31 cellular contexts compared by ENCODE assay signal in genomic region chr21:19286901-19287300, GRCh38.
"Had no signal": no experiment of that assay in that cellular context is flagged by ENCODE, and none has a peak within 500 bp of the region (broad histone marks: within the 10 kb centered on the region; RNA-seq: fewer than 3 reads in every experiment).

No MANE protein-coding gene starts in this region.

- H3K4me1 ChIP-seq: adrenal gland, ascending aorta, body of pancreas, breast epithelium had no signal

- H3K4me3 ChIP-seq: adrenal gland, ascending aorta, body of pancreas, breast epithelium, cardiac muscle cell had no signal

- H3K36me3 ChIP-seq: adrenal gland, ascending aorta, brain microvascular endothelial cell, breast epithelium, cardiac muscle cell had no signal

- H3K27me3 ChIP-seq: adrenal gland, ascending aorta, body of pancreas, brain microvascular endothelial cell, breast epithelium, cardiac muscle cell had no signal

- H3K27ac ChIP-seq: adrenal gland, ascending aorta, body of pancreas, brain microvascular endothelial cell, breast epithelium, cardiac muscle cell had no signal

- ATAC-seq: activated naive CD4-positive, alpha-beta T cell treated with anti-CD3 and anti-CD28 coated beads, Interleukin-2, amount 50 U/mL, for 72 hours; activated naive CD8-positive, alpha-beta T cell treated with anti-CD3 and anti-CD28 coated beads, Interleukin-2, amount 50 U/mL, for 24 hours; activated T-cell treated with anti-CD3 and anti-CD28 coated beads, Interleukin-2, amount 50 U/mL, for 4 hours; activated T-cell treated with anti-CD3 and anti-CD28 coated beads, Interleukin-2, amount 50 U/mL, for 72 hours; activated T-helper 17 cell treated with anti-CD3 and anti-CD28 coated beads, Interleukin-2, amount 50 U/mL, for 72 hours; body of pancreas had no signal

- DNase-seq: activated effector memory CD4-positive, alpha-beta T cell treated with anti-CD3 and anti-CD28 coated beads, Interleukin-2, amount 50 U/mL, for 16 hours; activated effector memory CD4-positive, alpha-beta T cell treated with Interleukin-2 at 50 U/mL for 16 hours; activated gamma-delta T cell; activated gamma-delta T cell treated with Interleukin-2 at 50 U/mL for 16 hours; activated naive CD4-positive, alpha-beta T cell; activated naive CD4-positive, alpha-beta T cell treated with anti-CD3 and anti-CD28 coated beads for 36 hours; activated naive CD4-positive, alpha-beta T cell treated with anti-CD3 and anti-CD28 coated beads, Interleukin-2, amount 10 ng/mL, durations not matched to agents 7 days and 5 days; activated naive CD4-positive, alpha-beta T cell treated with anti-CD3 and anti-CD28 coated beads, Interleukin-2, amount 50 U/mL, for 16 hours; activated naive CD4-positive, alpha-beta T cell treated with Interleukin-2 at 50 U/mL for 16 hours; activated naive CD8-positive, alpha-beta T cell treated with anti-CD3 and anti-CD28 coated beads for 36 hours; activated naive CD8-positive, alpha-beta T cell treated with anti-CD3 and anti-CD28 coated beads, Interleukin-2, amount 10 ng/mL, durations not matched to agents 7 days and 5 days; activated naive CD8-positive, alpha-beta T cell treated with anti-CD3 and anti-CD28 coated beads, Interleukin-2, amount 50 U/mL, for 24 hours; activated T-cell treated with anti-CD3 and anti-CD28 coated beads, Interleukin-2, amount 50 U/mL, for 24 hours; activated T-cell treated with anti-CD3 and anti-CD28 coated beads, Interleukin-2, amount 50 U/mL, for 4 hours; activated T-cell treated with anti-CD3 and anti-CD28 coated beads, Interleukin-2, amount 50 U/mL, for 48 hours; activated T-cell treated with anti-CD3 and anti-CD28 coated beads, Interleukin-2, amount 50 U/mL, for 72 hours; adrenal gland; amniotic stem cell; amygdala; anterior cingulate cortex; aorta; body of pancreas; brain microvascular endothelial cell; caudate nucleus; central memory CD4-positive, alpha-beta T cell; cerebellar nuclear complex had no signal

- H3K9me3 ChIP-seq: adrenal gland, ascending aorta, body of pancreas, breast epithelium had no signal
